Comparison of ENCODE assay signal across 1 cellular context in the genomic region with DNA sequence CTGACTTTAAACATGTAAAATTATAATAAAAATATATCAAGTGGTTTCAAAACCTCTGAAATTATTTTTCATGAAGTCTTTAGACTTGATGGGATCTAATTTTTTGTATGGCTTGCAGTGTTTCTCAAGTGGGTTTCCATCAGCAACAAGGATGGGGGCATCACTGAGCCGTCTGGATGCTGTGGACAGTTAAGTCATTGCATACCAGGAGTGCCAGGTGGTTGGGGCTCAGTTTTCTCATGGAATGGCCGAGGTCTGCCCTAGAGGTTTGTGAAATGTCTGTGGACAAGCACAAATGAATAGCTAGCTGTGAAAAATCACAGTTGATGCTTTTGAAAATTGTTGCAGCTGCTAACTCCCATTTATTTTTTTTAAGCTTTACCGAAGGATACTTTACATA.
TF ChIP-seq lines count a peak whose summit lies in the region.

No MANE protein-coding gene starts in this region.

TF ChIP-seq in endothelial cell of umbilical vein, 7 proteins besides CTCF, POLR2A, EP300 and RAD21 (continued from another document):
- no peak for TF ChIP-seq MAX (IDR thresholded peaks at IDR 0.05; ENCODE audit: insufficient read depth, insufficient read length)
- no peak for TF ChIP-seq JUN (IDR thresholded peaks at IDR 0.05; ENCODE audit: borderline replicate concordance, insufficient read depth, insufficient read length, low read depth)
